In genomic region chr7:158646766-158647474, GRCh38 we compare ENCODE assay signal across 8 cellular contexts.
DNase-seq lines count a peak whose midpoint lies in the region; ATAC-seq and TF ChIP-seq lines count a peak whose summit lies in the region.

No MANE protein-coding gene starts in this region.

- ATAC-seq in GM18867 (IDR thresholded peaks at IDR 0.05; ENCODE audit: unreplicated experiment) = peak; percentile 40
- no peak for ATAC-seq in RWPE2 (ENCODE audit: low read depth)
- no peak for ATAC-seq in HG03439 (IDR thresholded peaks at IDR 0.05; ENCODE audit: unreplicated experiment)

- H3K4me3 ChIP-seq in RWPE2 (ENCODE audit: severe bottlenecking) (no peak overlapping the region), iPS DF 6.9 (ENCODE audit: low read length) (no peak overlapping the region)

- H3K9me3 ChIP-seq in RWPE2 (ENCODE audit: severe bottlenecking) = no peaks in the 10 kb centered on the region
- H3K9me3 ChIP-seq in iPS DF 6.9 (ENCODE audit: control insufficient read depth, insufficient read depth, low read length) = no peaks in the 10 kb centered on the region

- peak; percentile 23 for DNase-seq in CD1c-positive myeloid dendritic cell (ENCODE audit: extremely low spot score)
- DNase-seq in RWPE2 (ENCODE audit: low spot score) = no peak
- DNase-seq in iPS DF 6.9 (ENCODE audit: low read depth, low spot score) = peak; percentile 33
- DNase-seq in Ammon's horn (ENCODE audit: low spot score) = no peak
- no peak for DNase-seq in AG08395 (ENCODE audit: low spot score)
- DNase-seq in NCI-H1930 (lab: John Stamatoyannopoulos, UW) = no peak

- H3K36me3 ChIP-seq in RWPE2 (ENCODE audit: low read depth) (peaks cover 73% of the 10 kb centered on the region), iPS DF 6.9 (ENCODE audit: control insufficient read depth, insufficient read depth, low read length) (peaks cover 14% of the 10 kb centered on the region)

- no peak overlapping the region for H3K27ac ChIP-seq in RWPE2 (ENCODE audit: poor library complexity, severe bottlenecking)
- H3K27ac ChIP-seq in iPS DF 6.9 (ENCODE audit: low read length) = no peak overlapping the region

- TF ChIP-seq CTCF in RWPE2 (IDR thresholded peaks at IDR 0.05; ENCODE audit: poor library complexity, severe bottlenecking) = peak; percentile 22

- H3K4me1 ChIP-seq in RWPE2 (ENCODE audit: insufficient read depth, poor library complexity, severe bottlenecking) (peaks cover 11% of the 10 kb centered on the region), iPS DF 6.9 (ENCODE audit: control insufficient read depth, insufficient read depth, low read length) (no peaks in the 10 kb centered on the region)

- no CpG with 5 or more reads among the region's 7 CpGs for WGBS in iPS DF 6.9 (ENCODE audit: insufficient coverage, insufficient read length)

- H3K27me3 ChIP-seq in RWPE2 (ENCODE audit: insufficient read depth, poor library complexity, severe bottlenecking) (no peaks in the 10 kb centered on the region), iPS DF 6.9 (ENCODE audit: control insufficient read depth, insufficient read depth, low read length) (no peaks in the 10 kb centered on the region)

Comparison
In these comparisons a context has a peak if more than half of its experiments do, and no peak if none do; other contexts are left out.
1. DNase-seq: peak in CD1c-positive myeloid dendritic cell (single experiment) and iPS DF 6.9 (single experiment); none in RWPE2 (single experiment), Ammon's horn (single experiment), AG08395 (single experiment) and NCI-H1930 (0 of 2).